Comparison of ENCODE assay signal across 1 cellular context in the genomic region with DNA sequence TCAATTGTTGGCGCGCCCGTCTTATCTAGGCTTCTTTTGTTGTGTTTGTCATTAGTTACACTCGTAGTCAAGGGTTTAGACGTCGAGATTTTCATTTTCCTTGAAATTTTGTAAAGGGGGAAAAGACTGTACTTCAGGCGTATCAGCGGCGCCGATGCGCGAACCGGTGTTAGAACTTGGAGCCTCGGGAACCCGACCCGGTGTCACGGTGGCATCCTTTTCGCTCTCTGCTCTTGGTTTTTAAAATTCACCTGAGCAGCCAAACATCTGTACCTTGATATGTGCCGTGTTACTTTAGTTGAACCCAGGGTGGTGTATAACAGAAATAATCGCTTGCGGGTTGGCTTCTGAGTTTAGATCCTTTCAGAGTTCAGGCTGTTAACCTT.
TF ChIP-seq lines count a peak whose summit lies in the region.

No MANE protein-coding gene starts in this region.

TF ChIP-seq in liver, 16 proteins besides CTCF, POLR2A, EP300 and RAD21 (continued from another document):
- no peak for TF ChIP-seq YY1 (IDR thresholded peaks at IDR 0.05)
